9 cellular contexts compared by ENCODE assay signal in the genomic region with DNA sequence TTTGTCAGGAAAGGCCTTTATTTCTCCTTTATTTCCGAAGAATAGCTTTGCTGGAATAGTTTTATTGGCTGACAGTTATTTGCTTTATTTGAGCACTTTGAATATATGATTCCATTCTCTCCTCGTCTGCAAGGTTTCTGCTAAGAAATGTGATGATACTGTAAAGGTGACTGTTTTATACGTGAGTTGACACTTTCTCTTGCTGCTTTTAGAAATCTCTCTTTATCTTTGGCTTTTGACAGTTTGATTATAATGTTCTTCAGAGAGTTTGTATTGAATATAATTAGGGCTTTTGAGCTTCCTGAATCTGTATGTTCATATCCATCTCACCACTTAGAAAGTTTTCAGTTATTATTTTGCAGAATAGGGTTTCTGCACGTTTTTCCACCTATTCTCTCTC.
"Had no signal": no experiment of that assay in that cellular context is flagged by ENCODE, and none has a peak within 500 bp of the region (broad histone marks: within the 10 kb centered on the region; RNA-seq: fewer than 3 reads in every experiment).

No MANE protein-coding gene starts in this region.

- H3K4me3 Mint-ChIP-seq: GM23338, H9, HFFc6 had no signal

- H3K27ac Mint-ChIP-seq: GM23338, H9, HFFc6 had no signal

- H3K9me3 ChIP-seq: HAP-1 had no signal

- H3K9me3 Mint-ChIP-seq: HFFc6 had no signal

- H3K4me3 ChIP-seq: GM23248, GM23338, HAP-1 had no signal

- H3K4me2 ChIP-seq: GM23338 had no signal

- ATAC-seq: GM23338, HCT116 had no signal

- H2AFZ ChIP-seq: GM23248, GM23338 had no signal

- H3K9ac ChIP-seq: GM23248 had no signal

- DNase-seq: GM23248, GOT3, H7, H9, HCEC 1CT, HFFc6 had no signal

- H3K36me3 ChIP-seq: HAP-1 had no signal

- H3K27ac ChIP-seq: GM23248 had no signal
